Comparison of ENCODE assay signal across 23 cellular contexts in genomic region chrX:20254712-20255299, GRCh38. TPM values are rescaled to one million over a fixed set of nuclear protein-coding genes. Genes with fewer than 3 reads are reported as not detected.
A peak's percentile ranks its signal among the peaks of the same experiment; 100 is the strongest.
DNase-seq lines count a peak whose midpoint lies in the region; ATAC-seq and TF ChIP-seq lines count a peak whose summit lies in the region.
"Had no signal": no experiment of that assay in that cellular context is flagged by ENCODE, and none has a peak within 500 bp of the region (broad histone marks: within the 10 kb centered on the region; RNA-seq: fewer than 3 reads in every experiment).

No MANE protein-coding gene starts in this region.

- no peak overlapping the region for H3K4me3 Mint-ChIP-seq in activated naive CD4-positive, alpha-beta T cell treated with anti-CD3 and anti-CD28 coated beads, Interleukin-2, amount 50 U/mL, for 24 hours
- no peak overlapping the region for H3K4me3 Mint-ChIP-seq in chondrocyte (ENCODE audit: unreplicated experiment)
- H3K4me3 Mint-ChIP-seq: activated naive CD8-positive, alpha-beta T cell treated with anti-CD3 and anti-CD28 coated beads, Interleukin-2, amount 10 ng/mL, durations not matched to agents 7 days and 5 days; mesothelial cell of epicardium had no signal

- intact Hi-C loops in psoas muscle (cut with DNase I) = loop anchor here (5.0 to 10.0 kb wide), 2 partner anchors 187 to 190 kb away; no protein-coding TSS in a partner anchor

- TF ChIP-seq CTCF in chondrocyte (IDR thresholded peaks at IDR 0.05) = no peak
- no peak for TF ChIP-seq CTCF in psoas muscle (IDR thresholded peaks at IDR 0.05)

- H3K27me3 ChIP-seq in psoas muscle (ENCODE audit: insufficient read depth in 3 of 3, low read length in 2 of 3) = no peaks in the 10 kb centered on the region
- H3K27me3 ChIP-seq: SJSA1, stomach had no signal

- peak in 3 of 4 donors; percentile 54 to 79 (median 77) for ATAC-seq in psoas muscle
- ATAC-seq in HG02884 (IDR thresholded peaks at IDR 0.05; ENCODE audit: unreplicated experiment) = no peak
- ATAC-seq in HG02798 (IDR thresholded peaks at IDR 0.05; ENCODE audit: poor library complexity, unreplicated experiment) = no peak
- ATAC-seq: GM12878 had no signal

- no peak overlapping the region for H3K4me3 ChIP-seq in psoas muscle
- H3K4me3 ChIP-seq: GM12878, SJSA1, stomach had no signal

- no peak for DNase-seq in activated naive CD4-positive, alpha-beta T cell (lab: John Stamatoyannopoulos, UW)
- DNase-seq in M059J (ENCODE audit: low read depth) (peak; percentile 11), chondrocyte (ENCODE audit: low spot score) (no peak), psoas muscle (no peak), COLO829 (ENCODE audit: low spot score) (no peak)
- DNase-seq: activated CD4-positive, alpha-beta T cell treated with anti-CD3 and anti-CD28 coated beads for 4 hours; activated naive CD8-positive, alpha-beta T cell treated with anti-CD3 and anti-CD28 coated beads, Interleukin-2, amount 10 ng/mL, durations not matched to agents 7 days and 5 days; Caco-2; caudate nucleus; effector CD8-positive, alpha-beta T cell; GOT3; hypothalamus; NCI-H1105 treated with DMSO at 0.1 percent for 48 hours; NCI-H526 treated with DMSO at 0.1 percent for 48 hours; OCI-M1; stomach had no signal

- H3K4me1 ChIP-seq in psoas muscle = peaks cover 4% of the 10 kb centered on the region
- H3K4me1 ChIP-seq: Caco-2 had no signal

- H3K27ac Mint-ChIP-seq in activated naive CD4-positive, alpha-beta T cell treated with anti-CD3 and anti-CD28 coated beads, Interleukin-2, amount 50 U/mL, for 24 hours = peak overlapping the region; percentile 61
- peak overlapping the region; percentile 9 for H3K27ac Mint-ChIP-seq in chondrocyte (ENCODE audit: unreplicated experiment)
- H3K27ac Mint-ChIP-seq: activated naive CD8-positive, alpha-beta T cell treated with anti-CD3 and anti-CD28 coated beads, Interleukin-2, amount 10 ng/mL, durations not matched to agents 7 days and 5 days; mesothelial cell of epicardium had no signal

- peaks cover 4% of the 10 kb centered on the region for H3K36me3 Mint-ChIP-seq in activated naive CD4-positive, alpha-beta T cell treated with anti-CD3 and anti-CD28 coated beads, Interleukin-2, amount 50 U/mL, for 24 hours
- no peaks in the 10 kb centered on the region for H3K36me3 Mint-ChIP-seq in chondrocyte (ENCODE audit: low read depth)

- H3K9me3 ChIP-seq in psoas muscle = no peaks in the 10 kb centered on the region
- H3K9me3 ChIP-seq: Caco-2, SJSA1, stomach had no signal

- WGBS in psoas muscle, 3 donors = 25 to 47% (median 37%) methylated on average over 4 of the region's 4 CpGs

- no peaks in the 10 kb centered on the region for H3K27me3 Mint-ChIP-seq in activated naive CD4-positive, alpha-beta T cell treated with anti-CD3 and anti-CD28 coated beads, Interleukin-2, amount 50 U/mL, for 24 hours
- H3K27me3 Mint-ChIP-seq in chondrocyte (ENCODE audit: low read depth) = no peaks in the 10 kb centered on the region
- H3K27me3 Mint-ChIP-seq: activated naive CD8-positive, alpha-beta T cell treated with anti-CD3 and anti-CD28 coated beads, Interleukin-2, amount 10 ng/mL, durations not matched to agents 7 days and 5 days had no signal

- no peaks in the 10 kb centered on the region for H3K36me3 ChIP-seq in psoas muscle (ENCODE audit: insufficient read depth in 1 of 2, low read depth in 1 of 2)
- H3K36me3 ChIP-seq: SJSA1, stomach had no signal

- H3K4me1 Mint-ChIP-seq in activated naive CD4-positive, alpha-beta T cell treated with anti-CD3 and anti-CD28 coated beads, Interleukin-2, amount 50 U/mL, for 24 hours = peaks cover 57% of the 10 kb centered on the region
- H3K4me1 Mint-ChIP-seq in chondrocyte (ENCODE audit: low read depth) = no peaks in the 10 kb centered on the region

- no peaks in the 10 kb centered on the region for H3K9me3 Mint-ChIP-seq in activated naive CD4-positive, alpha-beta T cell treated with anti-CD3 and anti-CD28 coated beads, Interleukin-2, amount 50 U/mL, for 24 hours
- peaks cover 15% of the 10 kb centered on the region for H3K9me3 Mint-ChIP-seq in chondrocyte (ENCODE audit: low read depth)
- H3K9me3 Mint-ChIP-seq: activated naive CD8-positive, alpha-beta T cell treated with anti-CD3 and anti-CD28 coated beads, Interleukin-2, amount 10 ng/mL, durations not matched to agents 7 days and 5 days had no signal

- H3K27ac ChIP-seq in psoas muscle = peak overlapping the region; percentile 46
- H3K27ac ChIP-seq: KMS-11, SJSA1, stomach had no signal

RNA-seq across cellular contexts. Expression of gene RPS6KA3, which starts 11.9 kb away (rescaled TPM):
- total RNA-seq in M059J (2014; rRNA removed; shearing (Covaris generic)) = 36.1 and 47.9 TPM in 2 replicates
- 18.4 to 19.5 TPM (median 18.8 TPM) in 3 replicates for total RNA-seq in chondrocyte
- 10 to 100 TPM; 56.4 to 91.9 (median 77.2) TPM for total RNA-seq in psoas muscle
- 10 to 100 TPM; 35.4 to 82.8 (median 39.1) TPM for polyA plus RNA-seq in psoas muscle

Comparison
In these comparisons a context has a peak if more than half of its experiments do, and no peak if none do; other contexts are left out.
1. ATAC-seq: peak in psoas muscle (3 of 4); none in HG02884 (single experiment) and HG02798 (single experiment).